8 cellular contexts compared by ENCODE assay signal in the genomic region with DNA sequence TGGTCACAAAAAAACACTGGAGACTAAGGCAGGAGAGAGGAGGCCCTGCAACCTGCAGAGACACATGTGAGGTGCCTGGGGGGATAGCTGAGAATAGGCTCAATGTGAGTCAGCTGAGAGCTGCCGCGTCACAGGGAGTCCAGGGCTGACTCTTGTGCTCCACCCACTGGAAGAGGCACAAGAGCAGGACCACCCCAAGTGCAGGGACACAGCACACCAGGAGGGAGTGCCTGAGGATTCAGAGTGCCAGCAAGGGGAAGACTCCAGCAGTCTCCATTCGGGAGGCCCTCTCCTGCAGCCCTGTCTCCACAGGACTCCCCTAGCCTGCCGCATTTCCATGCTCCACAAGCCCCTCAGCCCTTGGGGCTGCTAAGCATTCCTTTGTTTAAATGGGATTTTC.
DNase-seq lines count a peak whose midpoint lies in the region; TF ChIP-seq lines count a peak whose summit lies in the region.

No MANE protein-coding gene starts in this region.

- intact Hi-C loops in ovary (cut with DNase I): no loop called here
- intact Hi-C loops in Calu3 (cut with micrococcal nuclease; ENCODE audit: unreplicated experiment): no loop called here

- no peak for TF ChIP-seq POLR2A in ovary (IDR thresholded peaks at IDR 0.05)

- H3K4me3 ChIP-seq in ovary: no peak overlapping the region

- TF ChIP-seq CTCF in ovary (IDR thresholded peaks at IDR 0.05) (no peak), Calu3 (IDR thresholded peaks at IDR 0.05; ENCODE audit: unreplicated experiment) (no peak)

- DNase-seq in Caki2 (ENCODE audit: low read depth) (peak; percentile 35), LHCN-M2 (ENCODE audit: low read depth) (peak; percentile 14), astrocyte of the hippocampus (ENCODE audit: low read depth, low spot score) (peak; percentile 29), myocyte (ENCODE audit: low read depth) (peak; percentile 13), ovary (no peak), Calu3 (no peak), cortex of kidney (lab: John Stamatoyannopoulos, UW) (no peak), mucosa of gallbladder (ENCODE audit: low spot score) (no peak)

- 83 to 93% (median 91%) methylated on average over 4 of the region's 4 CpGs for WGBS in ovary, 3 donors

- BruUV-seq in Calu3 (replicated peaks; lab: Mats Ljungman, UMichigan): no TSS peak

- H3K4me3 Mint-ChIP-seq in Calu3 (ENCODE audit: low read depth, unreplicated experiment): no peak overlapping the region

- no peaks in the 10 kb centered on the region for H3K9me3 Mint-ChIP-seq in Calu3 (ENCODE audit: low read depth, unreplicated experiment)

- H3K4me1 ChIP-seq in ovary (ENCODE audit: insufficient read depth): no peaks in the 10 kb centered on the region

- no peaks in the 10 kb centered on the region for H3K4me1 Mint-ChIP-seq in Calu3 (ENCODE audit: low read depth, unreplicated experiment)

- no peaks in the 10 kb centered on the region for H3K9me3 ChIP-seq in ovary

- H3K27ac Mint-ChIP-seq in Calu3 (ENCODE audit: unreplicated experiment): no peak overlapping the region

- H3K36me3 Mint-ChIP-seq in Calu3 (ENCODE audit: insufficient read depth, unreplicated experiment): peaks cover 7% of the 10 kb centered on the region

- H3K36me3 ChIP-seq in ovary: no peaks in the 10 kb centered on the region

- H3K27me3 Mint-ChIP-seq in Calu3 (ENCODE audit: unreplicated experiment): no peaks in the 10 kb centered on the region

- H3K27ac ChIP-seq in ovary: no peak overlapping the region

- in situ Hi-C loops in Caki2 (cut with HindIII; ENCODE audit: low pct_unique_long_range_greater_than_20kb, low sequenced_read_pairs): no loop called here

- no peak for TF ChIP-seq EP300 in ovary (IDR thresholded peaks at IDR 0.05)

- H3K27me3 ChIP-seq in ovary: no peaks in the 10 kb centered on the region

- CTCF ChIA-PET in Calu3 (lab: Charles Lee): no interaction called here

Comparison
In these comparisons a context has a peak if more than half of its experiments do, and no peak if none do; other contexts are left out.
1. DNase-seq: peak in Caki2 (single experiment), LHCN-M2 (single experiment), astrocyte of the hippocampus (single experiment) and myocyte (single experiment); none in ovary (0 of 5), Calu3 (single experiment), cortex of kidney (single experiment) and mucosa of gallbladder (single experiment).